ENCODE assay signal across 8 cellular contexts in genomic region chr6:11810039-11810541, GRCh38. TPM values are rescaled to one million over a fixed set of nuclear protein-coding genes. Genes with fewer than 3 reads are reported as not detected.
A peak's percentile ranks its signal among the peaks of the same experiment; 100 is the strongest.
DNase-seq lines count a peak whose midpoint lies in the region; ATAC-seq, FAIRE-seq and TF ChIP-seq lines count a peak whose summit lies in the region.

No MANE protein-coding gene starts in this region.

- no peak overlapping the region for H2BK120ac ChIP-seq in H1 (replicated peaks; ENCODE audit: low read depth, low read length)

- H3K9me3 ChIP-seq in H1 (ENCODE audit: insufficient read depth in 2 of 2, low read depth in 1 of 2, low read length in 1 of 2) (no peaks in the 10 kb centered on the region), MM.1S (replicated peaks; ENCODE audit: insufficient read depth, low read length) (no peaks in the 10 kb centered on the region)

- H2BK15ac ChIP-seq in H1 (ENCODE audit: low read length) = no peak overlapping the region

- TF ChIP-seq RAD21 in H1 (IDR thresholded peaks at IDR 0.05 in 1 of 2, conservative IDR thresholded peaks at IDR 0.05 in 1 of 2; ENCODE audit: low read depth in 2 of 2, low read length in 2 of 2) = no peak

- no peak overlapping the region for H4K5ac ChIP-seq in H1 (ENCODE audit: insufficient read length, low read depth, low read length)

- 100% methylated on average over 1 of the region's 1 CpG; no CpG with 5 or more reads in 1 of the 2 experiments for WGBS in H1 (ENCODE audit: extremely low coverage in 1 of 2, insufficient coverage in 1 of 2, insufficient read length in 1 of 2, insufficient replicate concordance in 2 of 2, low coverage in 1 of 2, low lambda C conversion rate in 2 of 2, missing lambda C conversion rate in 1 of 2), 2 experiments

- H2AFZ ChIP-seq in H1 (ENCODE audit: low read length) = 0 out of 2 replicates have a peak overlapping the region, but pooled peaks have one; percentile 45
- no peak overlapping the region for H2AFZ ChIP-seq in MM.1S (ENCODE audit: low read length)

- ATAC-seq in GM18519 (IDR thresholded peaks at IDR 0.05; ENCODE audit: low FRiP score, unreplicated experiment) = no peak

- H3K23me2 ChIP-seq in H1 (ENCODE audit: low read depth, low read length) = no peaks in the 10 kb centered on the region

- no peak overlapping the region for H3K23ac ChIP-seq in H1 (ENCODE audit: insufficient read length)

- H3K4me1 ChIP-seq in H1 (replicated peaks in 1 of 4; ENCODE audit: control insufficient read depth in 3 of 4, insufficient read depth in 4 of 4, low read length in 3 of 4) (peaks cover 0 to 11% (median 6%) of the 10 kb centered on the region in 4 experiments; a peak in 5 of 7 replicates), MM.1S (ENCODE audit: low read length) (peaks cover 15% of the 10 kb centered on the region)

- H3K4me3 ChIP-seq in H1 (ENCODE audit: extremely low read depth in 1 of 4, insufficient read depth in 2 of 4, low read depth in 3 of 4, low read length in 4 of 4) (no peak overlapping the region), MM.1S (ENCODE audit: low read length) (no peak overlapping the region)

- H4K20me1 ChIP-seq in H1 (replicated peaks in 1 of 2; ENCODE audit: control insufficient read depth in 1 of 2, insufficient read depth in 2 of 2, low read length in 2 of 2) (no peaks in the 10 kb centered on the region), MM.1S (ENCODE audit: insufficient read depth, low read length) (no peaks in the 10 kb centered on the region)

- no peak for TF ChIP-seq CTCF in H1 (IDR thresholded peaks at IDR 0.05; ENCODE audit: control extremely low read depth in 1 of 3, insufficient read depth in 1 of 3, low read depth in 1 of 3, low read length in 3 of 3)
- TF ChIP-seq CTCF in MM.1S (IDR thresholded peaks at IDR 0.05; ENCODE audit: low read length) = no peak

- no peak overlapping the region for H3K27ac ChIP-seq in H1 (ENCODE audit: low read depth, low read length)
- no peak overlapping the region for H3K27ac ChIP-seq in MM.1S (ENCODE audit: low read length)

- no peak overlapping the region for H2BK12ac ChIP-seq in H1 (ENCODE audit: low read depth, low read length)

- no peak overlapping the region for H3K4ac ChIP-seq in H1 (replicated peaks; ENCODE audit: insufficient read length, low read depth, low read length)

- H3K27me3 ChIP-seq in H1 (replicated peaks in 1 of 4; ENCODE audit: control insufficient read depth in 3 of 4, extremely low read depth in 1 of 4, insufficient read depth in 3 of 4, low read length in 3 of 4) (no peaks in the 10 kb centered on the region), MM.1S (replicated peaks; ENCODE audit: insufficient read depth, low read length) (no peaks in the 10 kb centered on the region)

- H2AK5ac ChIP-seq in H1 (ENCODE audit: low read depth, low read length) = no peak overlapping the region

- no peak overlapping the region for H2BK20ac ChIP-seq in H1 (ENCODE audit: low read length)

- no peak overlapping the region for H3K9ac ChIP-seq in H1 (replicated peaks in 1 of 4; ENCODE audit: extremely low read depth in 1 of 4, low read depth in 3 of 4, low read length in 3 of 4)
- no peak overlapping the region for H3K9ac ChIP-seq in MM.1S (ENCODE audit: low read length)

- no peak overlapping the region for H3K18ac ChIP-seq in H1 (ENCODE audit: extremely low read depth, low read length)

- POLR2A ChIA-PET in H1 (lab: Charles Lee; ENCODE audit: partially characterized antibody) = no interaction called here

- no peak for TF ChIP-seq POLR2A in H1 (IDR thresholded peaks at IDR 0.05; ENCODE audit: control extremely low read depth in 1 of 2, low read depth in 2 of 2, low read length in 2 of 2)

- CTCF ChIA-PET in H1 (lab: Charles Lee; ENCODE audit: partially characterized antibody) = interaction anchor here (1.0 kb wide), 1 partner anchor 36 kb away, joined by 3 read pairs; no protein-coding TSS in a partner anchor

- H3F3A ChIP-seq in MM.1S (ENCODE audit: insufficient read depth, low read length) = no peaks in the 10 kb centered on the region

- no peak overlapping the region for H3K14ac ChIP-seq in H1 (ENCODE audit: insufficient read length)

- H3K79me1 ChIP-seq in H1 (ENCODE audit: low read depth, low read length) = no peaks in the 10 kb centered on the region

- H4K91ac ChIP-seq in H1 (replicated peaks; ENCODE audit: insufficient read length, low read length) = no peak overlapping the region

- H3K79me2 ChIP-seq in H1 (ENCODE audit: control insufficient read depth in 1 of 2, insufficient read depth in 2 of 2, low read length in 2 of 2) (no peaks in the 10 kb centered on the region), MM.1S (ENCODE audit: low read length) (no peaks in the 10 kb centered on the region)

- no peak overlapping the region for H3K4me2 ChIP-seq in H1 (ENCODE audit: insufficient read depth in 1 of 2, low read depth in 2 of 2, low read length in 2 of 2)
- H3K4me2 ChIP-seq in MM.1S (ENCODE audit: low read depth, low read length) = no peak overlapping the region

- no peak overlapping the region for H4K8ac ChIP-seq in H1 (ENCODE audit: extremely low read depth, insufficient read depth, low read length)

- H3K36me3 ChIP-seq in H1 (ENCODE audit: control insufficient read depth in 2 of 4, insufficient read depth in 4 of 4, low read length in 3 of 4) (no peaks in the 10 kb centered on the region), MM.1S (replicated peaks; ENCODE audit: insufficient read depth, low read length) (no peaks in the 10 kb centered on the region)

- H3K9me2 ChIP-seq in MM.1S (replicated peaks; ENCODE audit: insufficient read depth, low read length) = no peaks in the 10 kb centered on the region

- no peak for FAIRE-seq in H1 (lab: Jason Lieb, UNC)

- no peak overlapping the region for H2BK5ac ChIP-seq in H1 (ENCODE audit: low read depth, low read length)

- H3K56ac ChIP-seq in H1 (replicated peaks; ENCODE audit: insufficient read length, low read depth, low read length) = no peak overlapping the region

- no peak for TF ChIP-seq EP300 in H1 (IDR thresholded peaks at IDR 0.05; ENCODE audit: borderline replicate concordance in 1 of 2, low read depth in 2 of 2, low read length in 2 of 2)

- DNase-seq in AG08395 (ENCODE audit: low spot score) = peak; percentile 70
- DNase-seq in NCI-H2029 treated with DMSO at 0.1 percent for 48 hours (lab: John Stamatoyannopoulos, UW) = peak; percentile 94
- no peak for DNase-seq in H1 (ENCODE audit: low read depth in 1 of 2, low spot score in 2 of 2)
- DNase-seq in midbrain (lab: John Stamatoyannopoulos, UW) = peak; percentile 60
- DNase-seq in activated naive CD4-positive, alpha-beta T cell treated with anti-CD3 and anti-CD28 coated beads, Interleukin-2, amount 50 U/mL, for 16 hours = no peak
- no peak for DNase-seq in MM.1S
- DNase-seq in germinal center (ENCODE audit: low spot score) = no peak

TF ChIP-seq in H1, 55 proteins besides CTCF, POLR2A, EP300 and RAD21:
- TF ChIP-seq RFX5 (IDR thresholded peaks at IDR 0.05; ENCODE audit: borderline replicate concordance, low read depth, low read length) (no peak), RBBP5 (IDR thresholded peaks at IDR 0.05; ENCODE audit: borderline replicate concordance, low read depth, low read length) (no peak), HDAC2 (IDR thresholded peaks at IDR 0.05; ENCODE audit: borderline replicate concordance in 1 of 2, low read depth in 2 of 2, low read length in 2 of 2) (no peak), CHD1 (IDR thresholded peaks at IDR 0.05; ENCODE audit: low read depth, low read length) (no peak), TCF12 (IDR thresholded peaks at IDR 0.05; ENCODE audit: low read depth, low read length) (no peak), E2F6 (IDR thresholded peaks at IDR 0.05) (no peak), ASH2L (IDR thresholded peaks at IDR 0.05; ENCODE audit: low read length) (no peak), SP2 (IDR thresholded peaks at IDR 0.05; ENCODE audit: low read length) (no peak), BACH1 (IDR thresholded peaks at IDR 0.05; ENCODE audit: low read length) (no peak), TAF1 (IDR thresholded peaks at IDR 0.05; ENCODE audit: low read depth, low read length) (no peak), GTF2F1 (IDR thresholded peaks at IDR 0.05; ENCODE audit: borderline replicate concordance, low read depth, low read length) (no peak), TEAD4 (IDR thresholded peaks at IDR 0.05; ENCODE audit: low read depth, low read length) (no peak), SAP30 (IDR thresholded peaks at IDR 0.05; ENCODE audit: insufficient read depth, insufficient replicate concordance, low read length) (no peak)

RNA-seq across cellular contexts. Expression of gene ADTRP, which starts 31.5 kb away (rescaled TPM):
- total RNA-seq in H1 (2021; fragmentation: NEBNext Ultra II Directional; extraction: Animal tissue kit (Norgen Biotek cat#: 25700)) = 0.45 TPM in 1 of 2 replicates, not detected in the other
- polyA plus RNA-seq in H1 (2011; rRNA removed) = 0.08 and 0.24 TPM in 2 replicates
- polyA plus RNA-seq in H1 (2011; cell fraction: cytosol; rRNA removed) = 0.18 TPM
- polyA plus RNA-seq in H1 (2011; cell fraction: nucleus; rRNA removed) = not detected
- polyA plus RNA-seq in H1 (2012, experiment 1 of 2) = 0.24 TPM in 1 of 4 replicates, not detected in the others
- not detected for polyA plus RNA-seq in H1 (2012, experiment 2 of 2)
- polyA plus RNA-seq in H1 (2013, experiment 1 of 2) = 0.16 TPM
- polyA plus RNA-seq in H1 (2013, experiment 2 of 2) = 0.31 TPM
- 0.98 TPM in 1 of 2 replicates, not detected in the other for polyA minus RNA-seq in H1 (2011; rRNA and poly(A)+ RNA removed)
- not detected for polyA minus RNA-seq in H1 (2011; cell fraction: cytosol; rRNA and poly(A)+ RNA removed)
- not detected for polyA minus RNA-seq in H1 (2011; cell fraction: nucleus; rRNA and poly(A)+ RNA removed)

Comparison
In these comparisons a context has a peak if more than half of its experiments do, and no peak if none do; other contexts are left out.
1. DNase-seq: peak in AG08395 (single experiment), NCI-H2029 treated with DMSO at 0.1 percent for 48 hours (single experiment) and midbrain (single experiment); none in H1 (0 of 2), activated naive CD4-positive, alpha-beta T cell treated with anti-CD3 and anti-CD28 coated beads, Interleukin-2, amount 50 U/mL, for 16 hours (single experiment), MM.1S (single experiment) and germinal center (single experiment).